Comparison of ENCODE assay signal across 10 cellular contexts in the genomic region with DNA sequence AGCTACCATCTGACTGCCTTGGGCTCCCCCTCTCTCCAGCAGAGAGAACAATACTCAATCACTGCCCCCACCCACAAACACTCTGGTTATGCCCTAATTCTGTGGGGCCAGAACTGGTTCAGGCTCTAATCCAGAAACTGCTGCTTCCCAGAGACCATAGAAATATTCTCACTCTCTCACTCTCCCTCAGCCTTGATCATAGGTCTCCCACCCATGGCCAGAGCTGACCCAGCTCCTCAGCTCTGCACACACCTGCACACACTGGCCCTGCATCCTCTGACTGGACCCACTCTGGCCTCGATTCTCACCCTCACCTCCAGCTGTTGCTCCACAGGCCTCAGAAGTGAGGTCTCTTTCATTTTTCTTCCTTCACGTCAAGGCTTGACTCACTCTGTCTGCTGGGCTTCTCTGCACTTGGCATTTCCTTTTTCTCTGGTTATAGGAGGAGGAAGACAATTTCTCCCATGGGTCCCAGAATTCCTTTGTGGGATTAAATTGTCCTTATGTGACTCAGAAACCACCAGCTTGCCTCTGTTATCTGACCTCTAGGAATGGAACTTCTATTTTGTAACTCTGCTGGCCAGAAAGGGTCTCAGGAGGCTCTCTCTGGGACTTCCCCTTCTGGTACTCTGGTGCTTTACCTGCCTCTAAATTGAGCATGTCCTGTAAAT. TPM values are rescaled to one million over a fixed set of nuclear protein-coding genes. Genes with fewer than 3 reads are reported as not detected.
DNase-seq lines count a peak whose midpoint lies in the region; FAIRE-seq and TF ChIP-seq lines count a peak whose summit lies in the region.
"Had no signal": no experiment of that assay in that cellular context is flagged by ENCODE, and none has a peak within 500 bp of the region (broad histone marks: within the 10 kb centered on the region; RNA-seq: fewer than 3 reads in every experiment).

No MANE protein-coding gene starts in this region.

- H3K27ac ChIP-seq in astrocyte (ENCODE audit: low read depth, low read length), result peak overlapping the region; percentile 89

- H3K27ac Mint-ChIP-seq in astrocyte (ENCODE audit: unreplicated experiment), result peak overlapping the region; percentile 99
- H3K27ac Mint-ChIP-seq in activated CD4-positive, alpha-beta T cell treated with anti-CD3 and anti-CD28 coated beads, Interleukin-2, amount 10 ng/mL, durations not matched to agents 24 days and 14 days, result no peak overlapping the region
- H3K27ac Mint-ChIP-seq: naive thymus-derived CD4-positive, alpha-beta T cell had no signal

- H3K4me3 ChIP-seq in astrocyte (ENCODE audit: insufficient read depth, low read depth, low read length), result no peak overlapping the region

- H3K36me3 Mint-ChIP-seq in astrocyte (ENCODE audit: low read depth, unreplicated experiment), result no peaks in the 10 kb centered on the region
- H3K36me3 Mint-ChIP-seq in activated CD4-positive, alpha-beta T cell treated with anti-CD3 and anti-CD28 coated beads, Interleukin-2, amount 10 ng/mL, durations not matched to agents 24 days and 14 days (ENCODE audit: low read depth), result no peaks in the 10 kb centered on the region
- H3K36me3 Mint-ChIP-seq: naive thymus-derived CD4-positive, alpha-beta T cell had no signal

- DNase-seq in AG09319 (ENCODE audit: extremely low read depth, low read depth) (peak; percentile 82), HT1080 (ENCODE audit: low read depth) (peak; percentile 98), astrocyte (ENCODE audit: low read depth) (peak; percentile 97), glomerular visceral epithelial cell (ENCODE audit: extremely low spot score) (peak; percentile 87), NCI-H82 (lab: John Stamatoyannopoulos, UW) (no peak), NCI-H1048 (lab: John Stamatoyannopoulos, UW) (no peak), GM10248 (ENCODE audit: extremely low spot score) (no peak)
- DNase-seq in activated CD4-positive, alpha-beta T cell treated with anti-CD3 and anti-CD28 coated beads, Interleukin-2, amount 10 ng/mL, durations not matched to agents 24 days and 14 days, result no peak
- DNase-seq: naive thymus-derived CD4-positive, alpha-beta T cell; NCI-H1436 had no signal

- no peaks in the 10 kb centered on the region for H3K27me3 ChIP-seq in astrocyte (ENCODE audit: insufficient read depth, low read length)

- peaks cover 14% of the 10 kb centered on the region for H3K4me1 ChIP-seq in astrocyte (ENCODE audit: insufficient read depth, low read length)

- peak overlapping the region; percentile 65 for H3K9ac ChIP-seq in astrocyte (ENCODE audit: low read length)

- H3K9me3 ChIP-seq in astrocyte (ENCODE audit: insufficient read depth, low read depth, low read length), result no peaks in the 10 kb centered on the region

- peak; percentile 100 for FAIRE-seq in astrocyte (lab: Jason Lieb, UNC)

- H3K79me2 ChIP-seq in astrocyte (ENCODE audit: insufficient read depth, low read length), result no peaks in the 10 kb centered on the region

- H4K20me1 ChIP-seq in astrocyte (ENCODE audit: insufficient read depth, low read length), result no peaks in the 10 kb centered on the region

- POLR2A ChIA-PET in GM10248 (lab: Yijun Ruan, JAX), result no interaction called here

- intact Hi-C loops in activated CD4-positive, alpha-beta T cell treated with anti-CD3 and anti-CD28 coated beads, Interleukin-2, amount 10 ng/mL, durations not matched to agents 24 days and 14 days (cut with micrococcal nuclease), result no loop called here

- H3K27me3 Mint-ChIP-seq in astrocyte (ENCODE audit: low read depth, unreplicated experiment), result no peaks in the 10 kb centered on the region
- peaks cover 6% of the 10 kb centered on the region for H3K27me3 Mint-ChIP-seq in activated CD4-positive, alpha-beta T cell treated with anti-CD3 and anti-CD28 coated beads, Interleukin-2, amount 10 ng/mL, durations not matched to agents 24 days and 14 days

- no peaks in the 10 kb centered on the region for H3K36me3 ChIP-seq in astrocyte (ENCODE audit: insufficient read depth, low read length)

- H3K4me2 ChIP-seq in astrocyte (ENCODE audit: low read length), result peak overlapping the region; percentile 70

- peak overlapping the region; percentile 70 for H3K4me3 Mint-ChIP-seq in astrocyte (ENCODE audit: unreplicated experiment)
- H3K4me3 Mint-ChIP-seq in activated CD4-positive, alpha-beta T cell treated with anti-CD3 and anti-CD28 coated beads, Interleukin-2, amount 10 ng/mL, durations not matched to agents 24 days and 14 days, result no peak overlapping the region
- H3K4me3 Mint-ChIP-seq: naive thymus-derived CD4-positive, alpha-beta T cell had no signal

- TF ChIP-seq CTCF in AG09319 (IDR thresholded peaks at IDR 0.05; ENCODE audit: low read depth, low read length), result no peak
- no peak for TF ChIP-seq CTCF in astrocyte (IDR thresholded peaks at IDR 0.05; ENCODE audit: insufficient read depth, low read depth, low read length)
- TF ChIP-seq CTCF in GM10248 (IDR thresholded peaks at IDR 0.05; ENCODE audit: control extremely low read depth, extremely low read depth, low read depth, missing control alignments), result no peak

- H2AFZ ChIP-seq in astrocyte (ENCODE audit: low read depth, low read length), result peak overlapping the region; percentile 49

- H3K4me1 Mint-ChIP-seq in astrocyte (ENCODE audit: low read depth, unreplicated experiment), result peaks cover 24% of the 10 kb centered on the region
- no peaks in the 10 kb centered on the region for H3K4me1 Mint-ChIP-seq in activated CD4-positive, alpha-beta T cell treated with anti-CD3 and anti-CD28 coated beads, Interleukin-2, amount 10 ng/mL, durations not matched to agents 24 days and 14 days

- CTCF ChIA-PET in GM10248 (lab: Yijun Ruan, JAX), result interaction anchor here (1.1 to 2.0 kb wide), 2 partner anchors 16 to 18 kb away, joined by 3 to 6 read pairs; no protein-coding TSS in a partner anchor

- peaks cover 2% of the 10 kb centered on the region for H3K9me3 Mint-ChIP-seq in astrocyte (ENCODE audit: unreplicated experiment)
- no peaks in the 10 kb centered on the region for H3K9me3 Mint-ChIP-seq in activated CD4-positive, alpha-beta T cell treated with anti-CD3 and anti-CD28 coated beads, Interleukin-2, amount 10 ng/mL, durations not matched to agents 24 days and 14 days
- H3K9me3 Mint-ChIP-seq: naive thymus-derived CD4-positive, alpha-beta T cell had no signal

RNA-seq across cellular contexts. Expression of gene ZMYM6, which starts 15.6 kb away (rescaled TPM):
- 4.6 and 6.6 TPM in 2 replicates for total RNA-seq in HT1080 (2014; rRNA removed; shearing (Covaris generic))
- polyA plus RNA-seq in HT1080 (2015; cell fraction: cytosol; rRNA removed), result 10.2 and 11.6 TPM in 2 replicates
- polyA plus RNA-seq in HT1080 (2015; cell fraction: nucleus; rRNA removed), result 27.1 and 31.7 TPM in 2 replicates
- 18.5 and 20.5 TPM in 2 replicates for total RNA-seq in astrocyte
- 20.3 and 23.5 TPM in 2 replicates for total RNA-seq in activated CD4-positive, alpha-beta T cell treated with anti-CD3 and anti-CD28 coated beads, Interleukin-2, amount 10 ng/mL, durations not matched to agents 24 days and 14 days

RNA-seq across cellular contexts. Expression of gene ZMYM1, which starts 31.9 kb away (rescaled TPM):
- 16.2 and 19.7 TPM in 2 replicates for total RNA-seq in HT1080 (2014; rRNA removed; shearing (Covaris generic))
- 10.1 and 12.7 TPM in 2 replicates for polyA plus RNA-seq in HT1080 (2015; cell fraction: cytosol; rRNA removed)
- 46.6 and 49.1 TPM in 2 replicates for polyA plus RNA-seq in HT1080 (2015; cell fraction: nucleus; rRNA removed)
- 15.1 and 17.1 TPM in 2 replicates for total RNA-seq in astrocyte
- 2.8 and 5.7 TPM in 2 replicates for total RNA-seq in activated CD4-positive, alpha-beta T cell treated with anti-CD3 and anti-CD28 coated beads, Interleukin-2, amount 10 ng/mL, durations not matched to agents 24 days and 14 days

Comparison
In these comparisons a context has a peak if more than half of its experiments do, and no peak if none do; other contexts are left out.
1. DNase-seq: peak in AG09319 (single experiment), HT1080 (single experiment), astrocyte (single experiment) and glomerular visceral epithelial cell (single experiment); none in NCI-H82 (single experiment), activated CD4-positive, alpha-beta T cell treated with anti-CD3 and anti-CD28 coated beads, Interleukin-2, amount 10 ng/mL, durations not matched to agents 24 days and 14 days (single experiment), NCI-H1048 (single experiment) and GM10248 (single experiment).